Comparison of ENCODE assay signal across 1 cellular context in the genomic region with DNA sequence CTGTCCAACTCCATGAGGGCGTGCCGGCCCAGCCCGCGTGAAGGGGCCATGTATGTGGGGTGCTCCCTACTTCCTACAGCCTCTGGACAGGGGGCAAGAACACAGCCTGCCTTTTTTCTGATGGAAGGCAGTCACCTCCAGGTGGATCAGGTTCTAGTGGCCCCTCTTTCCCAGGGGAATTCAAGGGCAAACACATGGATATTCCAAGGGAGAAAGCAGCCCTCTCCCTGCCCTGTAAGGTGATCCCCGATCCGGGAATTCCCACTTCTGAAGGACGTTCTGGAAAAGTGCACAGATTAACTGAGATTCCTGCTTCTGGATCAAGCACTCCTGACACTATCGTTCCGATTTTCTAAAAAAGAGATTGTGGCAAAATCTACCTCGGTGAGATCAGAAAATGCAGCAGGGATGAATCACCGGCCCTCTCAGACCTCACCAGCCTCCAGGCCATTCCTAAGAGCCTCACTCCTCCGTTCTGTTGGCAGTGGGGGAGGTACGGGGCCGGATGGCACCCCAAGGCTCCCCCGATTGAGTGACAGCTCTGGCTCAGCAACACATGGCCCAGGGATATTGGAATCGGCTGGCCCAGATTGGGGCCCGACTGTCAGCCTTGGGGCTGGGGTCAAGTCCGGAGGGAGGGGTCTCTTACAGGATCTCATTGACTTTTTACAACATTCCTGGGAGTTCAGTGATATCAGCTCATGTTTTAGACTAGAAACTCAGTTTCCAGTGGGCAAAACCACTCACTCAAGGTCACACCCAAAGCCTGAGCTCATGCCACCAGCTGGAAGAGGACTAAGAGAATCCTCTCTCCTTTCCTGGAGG.
TF ChIP-seq lines count a peak whose summit lies in the region.

No MANE protein-coding gene starts in this region.

TF ChIP-seq in HepG2, 621 proteins besides CTCF, POLR2A, EP300 and RAD21 (continued from another document and continues in another):
- TF ChIP-seq, protein P1, sequence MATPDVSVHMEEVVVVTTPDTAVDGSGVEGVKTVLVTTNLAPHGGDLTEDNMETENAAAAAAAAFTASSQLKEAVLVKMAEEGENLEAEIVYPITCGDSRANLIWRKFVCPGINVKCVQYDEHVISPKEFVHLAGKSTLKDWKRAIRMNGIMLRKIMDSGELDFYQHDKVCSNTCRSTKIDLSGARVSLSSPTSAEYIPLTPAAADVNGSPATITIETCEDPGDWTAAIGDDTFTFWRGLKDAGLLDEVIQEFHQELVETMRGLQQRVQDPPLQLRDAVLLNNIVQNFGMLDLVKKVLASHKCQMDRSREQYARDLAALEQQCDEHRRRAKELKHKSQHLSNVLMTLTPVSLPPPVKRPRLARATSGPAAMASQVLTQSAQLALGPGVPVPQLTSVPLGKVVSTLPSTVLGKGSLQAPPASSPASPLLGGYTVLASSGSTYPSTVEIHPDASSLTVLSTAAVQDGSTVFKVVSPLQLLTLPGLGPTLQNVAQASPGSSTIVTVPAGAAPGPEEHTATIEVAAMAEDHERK (CRISPR knock-in tag; IDR thresholded peaks at IDR 0.05; ENCODE audit: low read depth) = no peak
- TF ChIP-seq ZNF274 (CRISPR knock-in tag; IDR thresholded peaks at IDR 0.05) (no peak), ZNF333 (CRISPR knock-in tag; IDR thresholded peaks at IDR 0.05; ENCODE audit: borderline replicate concordance) (0 out of 2 replicates have a peak, but pooled peaks have one; percentile 27), ZNF839 (CRISPR knock-in tag; IDR thresholded peaks at IDR 0.05; ENCODE audit: borderline replicate concordance) (no peak), ARHGAP35 (CRISPR knock-in tag; IDR thresholded peaks at IDR 0.05; ENCODE audit: borderline replicate concordance) (no peak), ZNF607 (CRISPR knock-in tag; IDR thresholded peaks at IDR 0.05; ENCODE audit: borderline replicate concordance) (no peak), NPAS2 (CRISPR knock-in tag; IDR thresholded peaks at IDR 0.05; ENCODE audit: borderline replicate concordance) (0 out of 2 replicates have a peak, but pooled peaks have one; percentile 33), SOX13 (IDR thresholded peaks at IDR 0.05) (no peak), SOX13 (CRISPR knock-in tag; conservative IDR thresholded peaks at IDR 0.05 in 1 of 2, IDR thresholded peaks at IDR 0.05 in 1 of 2) (no peak; a peak in 1 of 4 replicates), CREB1 (IDR thresholded peaks at IDR 0.05) (no peak), CREB1 (CRISPR knock-in tag; IDR thresholded peaks at IDR 0.05) (no peak), JUN (CRISPR knock-in tag; IDR thresholded peaks at IDR 0.05) (no peak), NFRKB (IDR thresholded peaks at IDR 0.05) (no peak), REXO4 (CRISPR knock-in tag; IDR thresholded peaks at IDR 0.05; ENCODE audit: borderline replicate concordance) (no peak), ZBTB20 (CRISPR knock-in tag; IDR thresholded peaks at IDR 0.05; ENCODE audit: borderline replicate concordance, low read depth) (0 out of 2 replicates have a peak, but pooled peaks have one; percentile 21), ZNF780A (CRISPR knock-in tag; IDR thresholded peaks at IDR 0.05) (no peak), CENPT (CRISPR knock-in tag; IDR thresholded peaks at IDR 0.05; ENCODE audit: low read depth) (no peak), NR2C2 (CRISPR knock-in tag; IDR thresholded peaks at IDR 0.05; ENCODE audit: borderline replicate concordance) (no peak), ERF (CRISPR knock-in tag; IDR thresholded peaks at IDR 0.05) (no peak), TBL1XR1 (IDR thresholded peaks at IDR 0.05; ENCODE audit: borderline replicate concordance, low read length, partially characterized antibody) (no peak), MYC (CRISPR knock-in tag; IDR thresholded peaks at IDR 0.05; ENCODE audit: borderline replicate concordance) (no peak; the same call in 1 of the 2 replicates), RORA (CRISPR knock-in tag; IDR thresholded peaks at IDR 0.05) (no peak), ZFP36L1 (CRISPR knock-in tag; IDR thresholded peaks at IDR 0.05) (no peak), ZSCAN20 (CRISPR knock-in tag; IDR thresholded peaks at IDR 0.05; ENCODE audit: borderline replicate concordance) (no peak), ZNF282 (IDR thresholded peaks at IDR 0.05; ENCODE audit: partially characterized antibody) (no peak), KDM5B (CRISPR knock-in tag; IDR thresholded peaks at IDR 0.05; ENCODE audit: borderline replicate concordance) (no peak), SNAPC2 (CRISPR knock-in tag; IDR thresholded peaks at IDR 0.05) (no peak), RCOR2 (CRISPR knock-in tag; IDR thresholded peaks at IDR 0.05) (no peak), KAT2B (IDR thresholded peaks at IDR 0.05; ENCODE audit: borderline replicate concordance, low read depth, low read length) (no peak), SYNCRIP (IDR thresholded peaks at IDR 0.05; ENCODE audit: insufficient read depth, low read depth, low read length) (no peak), ZNF549 (CRISPR knock-in tag; IDR thresholded peaks at IDR 0.05) (no peak), CC2D1A (CRISPR knock-in tag; IDR thresholded peaks at IDR 0.05) (no peak), CBX5 (CRISPR knock-in tag; IDR thresholded peaks at IDR 0.05; ENCODE audit: borderline replicate concordance) (no peak), MIXL1 (CRISPR knock-in tag; IDR thresholded peaks at IDR 0.05) (no peak; the same call in 1 of the 2 replicates), MTF1 (CRISPR knock-in tag; IDR thresholded peaks at IDR 0.05) (no peak), ZNF367 (CRISPR knock-in tag; IDR thresholded peaks at IDR 0.05; ENCODE audit: borderline replicate concordance) (no peak), GLI4 (CRISPR knock-in tag; IDR thresholded peaks at IDR 0.05; ENCODE audit: borderline replicate concordance) (peak; percentile 74; the same call in 1 of the 2 replicates), ZNF788 (CRISPR knock-in tag; IDR thresholded peaks at IDR 0.05; ENCODE audit: borderline replicate concordance) (no peak)
- TF ChIP-seq, protein P2, sequence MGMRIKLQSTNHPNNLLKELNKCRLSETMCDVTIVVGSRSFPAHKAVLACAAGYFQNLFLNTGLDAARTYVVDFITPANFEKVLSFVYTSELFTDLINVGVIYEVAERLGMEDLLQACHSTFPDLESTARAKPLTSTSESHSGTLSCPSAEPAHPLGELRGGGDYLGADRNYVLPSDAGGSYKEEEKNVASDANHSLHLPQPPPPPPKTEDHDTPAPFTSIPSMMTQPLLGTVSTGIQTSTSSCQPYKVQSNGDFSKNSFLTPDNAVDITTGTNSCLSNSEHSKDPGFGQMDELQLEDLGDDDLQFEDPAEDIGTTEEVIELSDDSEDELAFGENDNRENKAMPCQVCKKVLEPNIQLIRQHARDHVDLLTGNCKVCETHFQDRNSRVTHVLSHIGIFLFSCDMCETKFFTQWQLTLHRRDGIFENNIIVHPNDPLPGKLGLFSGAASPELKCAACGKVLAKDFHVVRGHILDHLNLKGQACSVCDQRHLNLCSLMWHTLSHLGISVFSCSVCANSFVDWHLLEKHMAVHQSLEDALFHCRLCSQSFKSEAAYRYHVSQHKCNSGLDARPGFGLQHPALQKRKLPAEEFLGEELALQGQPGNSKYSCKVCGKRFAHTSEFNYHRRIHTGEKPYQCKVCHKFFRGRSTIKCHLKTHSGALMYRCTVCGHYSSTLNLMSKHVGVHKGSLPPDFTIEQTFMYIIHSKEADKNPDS (CRISPR knock-in tag; IDR thresholded peaks at IDR 0.05) = no peak
- TF ChIP-seq, protein P3, sequence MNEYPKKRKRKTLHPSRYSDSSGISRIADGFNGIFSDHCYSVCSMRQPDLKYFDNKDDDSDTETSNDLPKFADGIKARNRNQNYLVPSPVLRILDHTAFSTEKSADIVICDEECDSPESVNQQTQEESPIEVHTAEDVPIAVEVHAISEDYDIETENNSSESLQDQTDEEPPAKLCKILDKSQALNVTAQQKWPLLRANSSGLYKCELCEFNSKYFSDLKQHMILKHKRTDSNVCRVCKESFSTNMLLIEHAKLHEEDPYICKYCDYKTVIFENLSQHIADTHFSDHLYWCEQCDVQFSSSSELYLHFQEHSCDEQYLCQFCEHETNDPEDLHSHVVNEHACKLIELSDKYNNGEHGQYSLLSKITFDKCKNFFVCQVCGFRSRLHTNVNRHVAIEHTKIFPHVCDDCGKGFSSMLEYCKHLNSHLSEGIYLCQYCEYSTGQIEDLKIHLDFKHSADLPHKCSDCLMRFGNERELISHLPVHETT (CRISPR knock-in tag; conservative IDR thresholded peaks at IDR 0.05) = no peak
- TF ChIP-seq, protein P4, sequence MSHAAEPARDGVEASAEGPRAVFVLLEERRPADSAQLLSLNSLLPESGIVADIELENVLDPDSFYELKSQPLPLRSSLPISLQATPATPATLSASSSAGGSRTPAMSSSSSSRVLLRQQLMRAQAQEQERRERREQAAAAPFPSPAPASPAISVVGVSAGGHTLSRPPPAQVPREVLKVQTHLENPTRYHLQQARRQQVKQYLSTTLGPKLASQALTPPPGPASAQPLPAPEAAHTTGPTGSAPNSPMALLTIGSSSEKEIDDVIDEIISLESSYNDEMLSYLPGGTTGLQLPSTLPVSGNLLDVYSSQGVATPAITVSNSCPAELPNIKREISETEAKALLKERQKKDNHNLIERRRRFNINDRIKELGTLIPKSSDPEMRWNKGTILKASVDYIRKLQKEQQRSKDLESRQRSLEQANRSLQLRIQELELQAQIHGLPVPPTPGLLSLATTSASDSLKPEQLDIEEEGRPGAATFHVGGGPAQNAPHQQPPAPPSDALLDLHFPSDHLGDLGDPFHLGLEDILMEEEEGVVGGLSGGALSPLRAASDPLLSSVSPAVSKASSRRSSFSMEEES (CRISPR knock-in tag; IDR thresholded peaks at IDR 0.05) = no peak
- TF ChIP-seq, protein P5, sequence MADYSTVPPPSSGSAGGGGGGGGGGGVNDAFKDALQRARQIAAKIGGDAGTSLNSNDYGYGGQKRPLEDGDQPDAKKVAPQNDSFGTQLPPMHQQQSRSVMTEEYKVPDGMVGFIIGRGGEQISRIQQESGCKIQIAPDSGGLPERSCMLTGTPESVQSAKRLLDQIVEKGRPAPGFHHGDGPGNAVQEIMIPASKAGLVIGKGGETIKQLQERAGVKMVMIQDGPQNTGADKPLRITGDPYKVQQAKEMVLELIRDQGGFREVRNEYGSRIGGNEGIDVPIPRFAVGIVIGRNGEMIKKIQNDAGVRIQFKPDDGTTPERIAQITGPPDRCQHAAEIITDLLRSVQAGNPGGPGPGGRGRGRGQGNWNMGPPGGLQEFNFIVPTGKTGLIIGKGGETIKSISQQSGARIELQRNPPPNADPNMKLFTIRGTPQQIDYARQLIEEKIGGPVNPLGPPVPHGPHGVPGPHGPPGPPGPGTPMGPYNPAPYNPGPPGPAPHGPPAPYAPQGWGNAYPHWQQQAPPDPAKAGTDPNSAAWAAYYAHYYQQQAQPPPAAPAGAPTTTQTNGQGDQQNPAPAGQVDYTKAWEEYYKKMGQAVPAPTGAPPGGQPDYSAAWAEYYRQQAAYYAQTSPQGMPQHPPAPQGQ (CRISPR knock-in tag; IDR thresholded peaks at IDR 0.05; ENCODE audit: borderline replicate concordance) = no peak; the same call in 1 of the 2 replicates
- TF ChIP-seq, protein P6, sequence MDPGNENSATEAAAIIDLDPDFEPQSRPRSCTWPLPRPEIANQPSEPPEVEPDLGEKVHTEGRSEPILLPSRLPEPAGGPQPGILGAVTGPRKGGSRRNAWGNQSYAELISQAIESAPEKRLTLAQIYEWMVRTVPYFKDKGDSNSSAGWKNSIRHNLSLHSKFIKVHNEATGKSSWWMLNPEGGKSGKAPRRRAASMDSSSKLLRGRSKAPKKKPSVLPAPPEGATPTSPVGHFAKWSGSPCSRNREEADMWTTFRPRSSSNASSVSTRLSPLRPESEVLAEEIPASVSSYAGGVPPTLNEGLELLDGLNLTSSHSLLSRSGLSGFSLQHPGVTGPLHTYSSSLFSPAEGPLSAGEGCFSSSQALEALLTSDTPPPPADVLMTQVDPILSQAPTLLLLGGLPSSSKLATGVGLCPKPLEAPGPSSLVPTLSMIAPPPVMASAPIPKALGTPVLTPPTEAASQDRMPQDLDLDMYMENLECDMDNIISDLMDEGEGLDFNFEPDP (CRISPR knock-in tag; conservative IDR thresholded peaks at IDR 0.05) = no peak
- TF ChIP-seq, protein P7, sequence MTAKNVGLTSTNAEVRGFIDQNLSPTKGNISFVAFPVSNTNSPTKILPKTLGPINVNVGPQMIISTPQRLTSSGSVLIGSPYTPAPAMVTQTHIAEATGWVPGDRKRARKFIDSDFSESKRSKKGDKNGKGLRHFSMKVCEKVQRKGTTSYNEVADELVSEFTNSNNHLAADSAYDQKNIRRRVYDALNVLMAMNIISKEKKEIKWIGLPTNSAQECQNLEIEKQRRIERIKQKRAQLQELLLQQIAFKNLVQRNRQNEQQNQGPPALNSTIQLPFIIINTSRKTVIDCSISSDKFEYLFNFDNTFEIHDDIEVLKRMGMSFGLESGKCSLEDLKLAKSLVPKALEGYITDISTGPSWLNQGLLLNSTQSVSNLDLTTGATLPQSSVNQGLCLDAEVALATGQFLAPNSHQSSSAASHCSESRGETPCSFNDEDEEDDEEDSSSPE (CRISPR knock-in tag; IDR thresholded peaks at IDR 0.05) = no peak
- TF ChIP-seq, protein P8, sequence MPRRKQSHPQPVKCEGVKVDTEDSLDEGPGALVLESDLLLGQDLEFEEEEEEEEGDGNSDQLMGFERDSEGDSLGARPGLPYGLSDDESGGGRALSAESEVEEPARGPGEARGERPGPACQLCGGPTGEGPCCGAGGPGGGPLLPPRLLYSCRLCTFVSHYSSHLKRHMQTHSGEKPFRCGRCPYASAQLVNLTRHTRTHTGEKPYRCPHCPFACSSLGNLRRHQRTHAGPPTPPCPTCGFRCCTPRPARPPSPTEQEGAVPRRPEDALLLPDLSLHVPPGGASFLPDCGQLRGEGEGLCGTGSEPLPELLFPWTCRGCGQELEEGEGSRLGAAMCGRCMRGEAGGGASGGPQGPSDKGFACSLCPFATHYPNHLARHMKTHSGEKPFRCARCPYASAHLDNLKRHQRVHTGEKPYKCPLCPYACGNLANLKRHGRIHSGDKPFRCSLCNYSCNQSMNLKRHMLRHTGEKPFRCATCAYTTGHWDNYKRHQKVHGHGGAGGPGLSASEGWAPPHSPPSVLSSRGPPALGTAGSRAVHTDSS (CRISPR knock-in tag; conservative IDR thresholded peaks at IDR 0.05) = no peak
- TF ChIP-seq, protein P9, sequence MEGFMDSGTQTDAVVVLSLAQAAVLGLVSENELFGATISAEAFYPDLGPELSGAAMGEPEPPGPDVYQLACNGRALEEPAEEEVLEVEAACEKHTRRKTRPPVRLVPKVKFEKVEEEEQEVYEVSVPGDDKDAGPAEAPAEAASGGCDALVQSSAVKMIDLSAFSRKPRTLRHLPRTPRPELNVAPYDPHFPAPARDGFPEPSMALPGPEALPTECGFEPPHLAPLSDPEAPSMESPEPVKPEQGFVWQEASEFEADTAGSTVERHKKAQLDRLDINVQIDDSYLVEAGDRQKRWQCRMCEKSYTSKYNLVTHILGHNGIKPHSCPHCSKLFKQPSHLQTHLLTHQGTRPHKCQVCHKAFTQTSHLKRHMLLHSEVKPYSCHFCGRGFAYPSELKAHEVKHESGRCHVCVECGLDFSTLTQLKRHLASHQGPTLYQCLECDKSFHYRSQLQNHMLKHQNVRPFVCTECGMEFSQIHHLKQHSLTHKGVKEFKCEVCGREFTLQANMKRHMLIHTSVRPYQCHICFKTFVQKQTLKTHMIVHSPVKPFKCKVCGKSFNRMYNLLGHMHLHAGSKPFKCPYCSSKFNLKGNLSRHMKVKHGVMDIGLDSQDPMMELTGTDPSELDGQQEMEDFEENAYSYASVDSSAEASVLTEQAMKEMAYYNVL (CRISPR knock-in tag; IDR thresholded peaks at IDR 0.05; ENCODE audit: borderline replicate concordance) = no peak
- TF ChIP-seq, protein P10, sequence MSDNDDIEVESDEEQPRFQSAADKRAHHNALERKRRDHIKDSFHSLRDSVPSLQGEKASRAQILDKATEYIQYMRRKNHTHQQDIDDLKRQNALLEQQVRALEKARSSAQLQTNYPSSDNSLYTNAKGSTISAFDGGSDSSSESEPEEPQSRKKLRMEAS (IDR thresholded peaks at IDR 0.05) = no peak
- TF ChIP-seq, protein P11, sequence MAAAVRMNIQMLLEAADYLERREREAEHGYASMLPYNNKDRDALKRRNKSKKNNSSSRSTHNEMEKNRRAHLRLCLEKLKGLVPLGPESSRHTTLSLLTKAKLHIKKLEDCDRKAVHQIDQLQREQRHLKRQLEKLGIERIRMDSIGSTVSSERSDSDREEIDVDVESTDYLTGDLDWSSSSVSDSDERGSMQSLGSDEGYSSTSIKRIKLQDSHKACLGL (CRISPR knock-in tag; IDR thresholded peaks at IDR 0.05) = no peak
